ENCODE assay signal across 8 cellular contexts in genomic region chr1:67149179-67149770, GRCh38. TPM values are rescaled to one million over a fixed set of nuclear protein-coding genes. Genes with fewer than 3 reads are reported as not detected.
DNase-seq lines count a peak whose midpoint lies in the region; ATAC-seq and TF ChIP-seq lines count a peak whose summit lies in the region.

No MANE protein-coding gene starts in this region.

- H3K27me3 ChIP-seq in H9 (ENCODE audit: insufficient read depth, low read length), result no peaks in the 10 kb centered on the region
- H3K27me3 ChIP-seq in RWPE2 (ENCODE audit: insufficient read depth, poor library complexity, severe bottlenecking), result no peaks in the 10 kb centered on the region
- H3K27me3 ChIP-seq in gastroesophageal sphincter, result peaks cover 4% of the 10 kb centered on the region
- no peaks in the 10 kb centered on the region for H3K27me3 ChIP-seq in ovary

- no peak overlapping the region for H3K4me2 ChIP-seq in H9 (ENCODE audit: insufficient read depth, insufficient read length, low read length)

- H3K27ac Mint-ChIP-seq in H9, result no peak overlapping the region

- H2AK5ac ChIP-seq in H9 (ENCODE audit: insufficient read length, low read length), result no peak overlapping the region

- no peak overlapping the region for H2BK12ac ChIP-seq in H9 (ENCODE audit: insufficient read length, low read depth, low read length)

- WGBS in H9 (ENCODE audit: extremely low coverage, insufficient read length, low lambda C conversion rate), result no CpG with 5 or more reads among the region's 9 CpGs
- WGBS in gastroesophageal sphincter (ENCODE audit: low coverage in 1 of 2), 2 donors, result 16 to 28% methylated on average over 7 to 9 of the region's 9 CpGs
- WGBS in ovary, 3 donors, result 14 to 15% (median 14%) methylated on average over 9 of the region's 9 CpGs

- H3K4me3 ChIP-seq in GM12864 (ENCODE audit: low read depth, low read length) (no peak overlapping the region), RWPE2 (ENCODE audit: severe bottlenecking) (no peak overlapping the region), gastroesophageal sphincter (no peak overlapping the region), ovary (no peak overlapping the region)

- no peak for TF ChIP-seq POLR2A in gastroesophageal sphincter (IDR thresholded peaks at IDR 0.05)
- no peak for TF ChIP-seq POLR2A in ovary (IDR thresholded peaks at IDR 0.05)

- no peak overlapping the region for H3K4me3 Mint-ChIP-seq in H9

- H3K9me3 Mint-ChIP-seq in H9, result no peaks in the 10 kb centered on the region; a peak in 1 of 5 replicates

- H3K14ac ChIP-seq in H9 (ENCODE audit: insufficient read depth, low read length), result no peak overlapping the region

- no peak overlapping the region for H2BK5ac ChIP-seq in H9 (ENCODE audit: insufficient read length, low read length)

- no peak overlapping the region for H2AFZ ChIP-seq in H9 (ENCODE audit: low read length)

- H3K23me2 ChIP-seq in H9 (ENCODE audit: insufficient read length, low read depth, low read length, poor library complexity, severe bottlenecking), result no peaks in the 10 kb centered on the region

- H3K79me2 ChIP-seq in H9 (ENCODE audit: insufficient read depth, low read length), result no peaks in the 10 kb centered on the region

- no peak overlapping the region for H3K56ac ChIP-seq in H9 (ENCODE audit: insufficient read length, low read depth, low read length)

- H4K5ac ChIP-seq in H9 (ENCODE audit: insufficient read length, low read depth, low read length), result no peak overlapping the region

- H3K4me1 Mint-ChIP-seq in H9, result peaks cover 5 to 6% of the 10 kb centered on the region in 2 experiments

- peak; percentile 93 for ATAC-seq in RWPE2 (ENCODE audit: low read depth)
- peak; percentile 77 for ATAC-seq in gastroesophageal sphincter

- no peaks in the 10 kb centered on the region for H3K9me3 ChIP-seq in H9 (ENCODE audit: control insufficient read depth, low read depth, low read length)
- no peaks in the 10 kb centered on the region for H3K9me3 ChIP-seq in RWPE2 (ENCODE audit: severe bottlenecking)
- H3K9me3 ChIP-seq in gastroesophageal sphincter, result no peaks in the 10 kb centered on the region
- H3K9me3 ChIP-seq in ovary, result no peaks in the 10 kb centered on the region

- TF ChIP-seq EP300 in gastroesophageal sphincter (IDR thresholded peaks at IDR 0.05) (no peak), ovary (IDR thresholded peaks at IDR 0.05) (no peak)

- peaks cover 26% of the 10 kb centered on the region for H3K27me3 Mint-ChIP-seq in H9 (ENCODE audit: low read depth)

- H3T11ph ChIP-seq in H9 (ENCODE audit: low read length), result no peak overlapping the region

- H3K4me1 ChIP-seq in H9 (ENCODE audit: insufficient read depth, low read length) (no peaks in the 10 kb centered on the region), RWPE2 (ENCODE audit: insufficient read depth, poor library complexity, severe bottlenecking) (no peaks in the 10 kb centered on the region), gastroesophageal sphincter (peaks cover 0 to 7% (median 3%) of the 10 kb centered on the region in 3 donors), ovary (ENCODE audit: insufficient read depth) (no peaks in the 10 kb centered on the region)

- no peak overlapping the region for H2BK15ac ChIP-seq in H9 (ENCODE audit: low read depth, low read length)

- TF ChIP-seq CTCF in GM12864 (IDR thresholded peaks at IDR 0.05; ENCODE audit: low read depth, low read length, missing control alignments), result peak; percentile 88
- TF ChIP-seq CTCF in H9 (conservative IDR thresholded peaks at IDR 0.05), result peak; percentile 87
- TF ChIP-seq CTCF in RWPE2 (IDR thresholded peaks at IDR 0.05; ENCODE audit: poor library complexity, severe bottlenecking), result peak; percentile 88
- peak; percentile 59 to 84 (median 80) for TF ChIP-seq CTCF in gastroesophageal sphincter (IDR thresholded peaks at IDR 0.05)
- TF ChIP-seq CTCF in ovary (IDR thresholded peaks at IDR 0.05), result peak; percentile 47 to 73 (median 70)

- DNase-seq in GM12864 (ENCODE audit: low read depth) (peak; percentile 62), H9 (peak; percentile 78), LHCN-M2 (ENCODE audit: low read depth) (peak; percentile 87), RWPE2 (ENCODE audit: low spot score) (no peak), ovary (peak; percentile 49 to 66 (median 58)), cortex of kidney (lab: John Stamatoyannopoulos, UW) (no peak)
- peak; percentile 49 for DNase-seq in activated naive CD4-positive, alpha-beta T cell treated with Interleukin-2 at 50 U/mL for 16 hours

- no peak overlapping the region for H2BK120ac ChIP-seq in H9 (ENCODE audit: low read depth, low read length, poor library complexity, severe bottlenecking)

- no peaks in the 10 kb centered on the region for H4K20me1 ChIP-seq in H9 (ENCODE audit: control insufficient read depth, insufficient read depth, insufficient read length)

- H3K9ac ChIP-seq in H9 (ENCODE audit: extremely low read depth, insufficient read length, low read length), result no peak overlapping the region

- no peaks in the 10 kb centered on the region for H3K79me1 ChIP-seq in H9 (ENCODE audit: insufficient read depth, low read depth, low read length, poor library complexity, severe bottlenecking)

- intact Hi-C loops in ovary (cut with DNase I), result loop anchor here (5.0 to 10.0 kb wide), 3 partner anchors 154 to 384 kb away; no protein-coding TSS in a partner anchor

- no peak overlapping the region for H3K23ac ChIP-seq in H9 (ENCODE audit: insufficient read length, low read depth, low read length)

- H4K91ac ChIP-seq in H9 (ENCODE audit: insufficient read length, low read depth, low read length), result no peak overlapping the region

- H4K8ac ChIP-seq in H9 (replicated peaks; ENCODE audit: insufficient read length, low read depth, low read length), result no peak overlapping the region

- H2BK20ac ChIP-seq in H9 (ENCODE audit: low read depth, low read length, poor library complexity, severe bottlenecking), result no peak overlapping the region

- no peak overlapping the region for H3K18ac ChIP-seq in H9 (ENCODE audit: insufficient read length, low read depth, low read length)

- H3K27ac ChIP-seq in H9 (ENCODE audit: insufficient read length, low read depth, low read length) (no peak overlapping the region), RWPE2 (ENCODE audit: poor library complexity, severe bottlenecking) (no peak overlapping the region), gastroesophageal sphincter (no peak overlapping the region), ovary (no peak overlapping the region)

- H3K36me3 ChIP-seq in RWPE2 (ENCODE audit: low read depth), result no peaks in the 10 kb centered on the region
- no peaks in the 10 kb centered on the region for H3K36me3 ChIP-seq in gastroesophageal sphincter
- H3K36me3 ChIP-seq in ovary, result no peaks in the 10 kb centered on the region

- H3K36me3 Mint-ChIP-seq in H9 (ENCODE audit: insufficient read depth in 1 of 3, low read depth in 3 of 3), result no peaks in the 10 kb centered on the region

- no peak overlapping the region for H3K4ac ChIP-seq in H9 (ENCODE audit: low read depth, low read length)

RNA-seq across cellular contexts. Expression of gene C1orf141, which starts 14.5 kb away (rescaled TPM):
- total RNA-seq in H9 (2021), result not detected in 2 replicates
- not detected in 2 replicates for total RNA-seq in LHCN-M2 (2014; rRNA removed)
- polyA plus RNA-seq in LHCN-M2 (2012), result not detected
- not detected for total RNA-seq in gastroesophageal sphincter
- 1 to 10 TPM in 2 of 7 donors, under 1 TPM in 2, not detected in 3; 0.24 to 3.9 (median 0.70) TPM for total RNA-seq in ovary
- polyA plus RNA-seq in ovary, result 10 to 100 TPM in 1 of 2 donors, under 1 TPM in 1; 0.48 to 11.2 TPM

RNA-seq across cellular contexts. Expression of gene IL23R, which starts 17.0 kb away (rescaled TPM):
- not detected in 2 replicates for total RNA-seq in H9 (2021)
- not detected in 2 replicates for total RNA-seq in LHCN-M2 (2014; rRNA removed)
- polyA plus RNA-seq in LHCN-M2 (2012), result not detected
- total RNA-seq in gastroesophageal sphincter, result not detected
- total RNA-seq in ovary, result not detected
- under 1 TPM; 0.02 to 0.68 TPM for polyA plus RNA-seq in ovary

Comparison
In these comparisons a context has a peak if more than half of its experiments do, and no peak if none do; other contexts are left out.
1. DNase-seq: peak in GM12864 (single experiment), H9 (single experiment), LHCN-M2 (single experiment), activated naive CD4-positive, alpha-beta T cell treated with Interleukin-2 at 50 U/mL for 16 hours (single experiment) and ovary (5 of 5); none in RWPE2 (single experiment) and cortex of kidney (single experiment).
2. Peak in every context shown above with its lines, with median percentiles within 50 percentile points of each other: CTCF ChIP-seq.